28 cellular contexts compared by ENCODE assay signal in genomic region chr6:157255079-157255478, GRCh38.
"Had no signal": no experiment of that assay in that cellular context is flagged by ENCODE, and none has a peak within 500 bp of the region (broad histone marks: within the 10 kb centered on the region; RNA-seq: fewer than 3 reads in every experiment).

No MANE protein-coding gene starts in this region.

- H3K9me3 ChIP-seq: colonic mucosa, esophagus muscularis mucosa, gastroesophageal sphincter, heart right ventricle, prostate gland, right atrium auricular region, spleen, testis, tibial artery, upper lobe of left lung, vagina had no signal

- H3K4me3 ChIP-seq: colonic mucosa, esophagus muscularis mucosa, gastroesophageal sphincter, heart right ventricle, lung, prostate gland, right atrium auricular region, skin epidermis, spleen, testis, tibial artery, upper lobe of left lung, vagina had no signal

- H3K36me3 ChIP-seq: colonic mucosa, esophagus muscularis mucosa, gastroesophageal sphincter, heart right ventricle, prostate gland, right atrium auricular region, spleen, tibial artery, upper lobe of left lung, vagina had no signal

- H3K4me1 ChIP-seq: colonic mucosa, foreskin keratinocyte, gastroesophageal sphincter, prostate gland, testis, tibial artery, upper lobe of left lung, vagina had no signal

- H3K27me3 ChIP-seq: colonic mucosa, esophagus muscularis mucosa, gastroesophageal sphincter, heart right ventricle, right atrium auricular region, testis, upper lobe of left lung, vagina had no signal

- ATAC-seq: foreskin keratinocyte; gastroesophageal sphincter; left colon; left ventricle myocardium superior; natural killer cell; stimulated activated memory B cell treated with anti-CD40 and anti-IgM and Interleukin-4, amounts not matched to agents 10 μg/mL and 1 μg/mL and 100 μg/mL, for 72 hours; stimulated activated naive CD8-positive, alpha-beta T cell treated with anti-CD3 and anti-CD28 coated beads, Interleukin-15, Interleukin-2, amounts not matched to agents 100 U/mL and 50 U/mL, for 24 hours had no signal

- DNase-seq: colonic mucosa; effector CD8-positive, alpha-beta T cell; endodermal cell; foreskin keratinocyte; heart right ventricle; hypothalamus; immature natural killer cell; islet precursor cell; kidney glomerular epithelial cell; left colon; left ventricle myocardium superior; natural killer cell; stimulated activated CD4-positive, alpha-beta T cell treated with anti-CD3 and anti-CD28 coated beads, Interleukin-4, amount 100 ng/mL, for 4 hours; stimulated activated naive CD8-positive, alpha-beta T cell treated with anti-CD3 and anti-CD28 coated beads, Interleukin-15, Interleukin-2, amounts not matched to agents 100 U/mL and 50 U/mL, for 24 hours; substantia nigra; testis had no signal

- H3K27ac ChIP-seq: colonic mucosa, epithelial cell of prostate, esophagus muscularis mucosa, foreskin keratinocyte, gastroesophageal sphincter, heart right ventricle, prostate gland, right atrium auricular region, skin epidermis, spleen, testis, tibial artery, upper lobe of left lung, vagina had no signal
